In the genomic region with DNA sequence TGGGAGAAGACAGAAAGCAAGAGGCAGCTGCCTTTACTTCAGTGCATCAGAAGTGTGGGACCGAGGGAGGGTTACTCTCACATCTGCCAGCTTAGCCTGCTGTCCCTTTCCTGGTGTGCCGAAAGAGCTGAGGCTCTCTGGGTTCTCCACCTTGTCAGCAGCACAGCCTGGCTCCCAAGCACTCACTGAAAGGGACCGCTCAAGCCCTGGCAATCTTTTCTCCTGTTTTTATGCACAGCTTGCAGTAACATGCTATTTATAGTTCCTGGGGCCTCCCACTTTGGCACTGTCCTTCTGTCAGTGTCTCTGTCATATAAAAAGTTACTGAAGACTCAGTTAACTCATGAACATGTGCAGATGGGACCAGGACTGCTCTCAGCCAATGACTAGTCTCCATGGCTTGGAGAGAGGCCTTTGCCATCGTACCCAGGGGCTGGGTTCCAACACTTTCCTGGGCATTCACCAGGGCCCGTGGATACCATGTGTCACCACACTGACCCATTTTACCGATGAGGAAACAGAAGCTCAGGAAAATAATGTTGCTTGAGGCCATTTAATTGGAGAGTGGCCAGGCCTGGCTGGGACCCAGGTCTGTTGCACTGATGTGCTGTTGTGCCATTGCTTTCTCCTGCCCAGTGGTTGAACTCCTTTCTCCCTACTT, we compare ENCODE assay signal across 10 cellular contexts. TPM values are rescaled to one million over a fixed set of nuclear protein-coding genes. Genes with fewer than 3 reads are reported as not detected.
DNase-seq lines count a peak whose midpoint lies in the region; ATAC-seq and TF ChIP-seq lines count a peak whose summit lies in the region.
"Had no signal": no experiment of that assay in that cellular context is flagged by ENCODE, and none has a peak within 500 bp of the region (broad histone marks: within the 10 kb centered on the region; RNA-seq: fewer than 3 reads in every experiment).

No MANE protein-coding gene starts in this region.

- H3K4me1 ChIP-seq in A673 (ENCODE audit: insufficient read depth, low read length, poor library complexity, severe bottlenecking) (peaks cover 10% of the 10 kb centered on the region), esophagus squamous epithelium (peaks cover 2 to 53% (median 18%) of the 10 kb centered on the region in 3 donors), neutrophil (ENCODE audit: control insufficient read depth in 1 of 2, insufficient read depth in 1 of 2, low read depth in 1 of 2, low read length in 1 of 2) (peaks cover 17 to 29% of the 10 kb centered on the region in 2 experiments), suprapubic skin (peaks cover 28% of the 10 kb centered on the region)

- H3K4me3 ChIP-seq in A673 (ENCODE audit: low read depth, low read length, poor library complexity, severe bottlenecking) (no peak overlapping the region), NB4 (ENCODE audit: low read depth, low read length) (no peak overlapping the region), esophagus squamous epithelium (no peak overlapping the region), neutrophil (ENCODE audit: low read depth in 1 of 2, low read length in 1 of 2) (no peak overlapping the region), suprapubic skin (no peak overlapping the region)

- H3K27me3 ChIP-seq in A673 (replicated peaks; ENCODE audit: insufficient read depth, low read depth, low read length, poor library complexity) (no peaks in the 10 kb centered on the region), esophagus squamous epithelium (no peaks in the 10 kb centered on the region), neutrophil (no peaks in the 10 kb centered on the region), suprapubic skin (no peaks in the 10 kb centered on the region)

- intact Hi-C loops in A673 (cut with micrococcal nuclease; ENCODE audit: unreplicated experiment) (no loop called here), esophagus squamous epithelium (cut with DNase I) (no loop called here)

- 41 to 53% methylated on average over 5 of the region's 6 CpGs for WGBS in esophagus squamous epithelium, 2 donors
- WGBS in suprapubic skin, result 28% methylated on average over 6 of the region's 6 CpGs

- DNase-seq in A673 (ENCODE audit: low spot score) (no peak), NB4 (ENCODE audit: low read depth) (no peak), esophagus squamous epithelium (lab: John Stamatoyannopoulos, UW) (no peak), NCI-H510A (lab: John Stamatoyannopoulos, UW) (no peak), suprapubic skin (ENCODE audit: low spot score in 2 of 2) (no peak)
- DNase-seq: activated T-cell treated with anti-CD3 and anti-CD28 coated beads, Interleukin-2, amount 50 U/mL, for 48 hours; head of caudate nucleus had no signal

- TF ChIP-seq POLR2A in NB4 (IDR thresholded peaks at IDR 0.05; ENCODE audit: extremely low read depth, insufficient read length) (peak; percentile 5), esophagus squamous epithelium (IDR thresholded peaks at IDR 0.05) (no peak), GM18505 (IDR thresholded peaks at IDR 0.05; ENCODE audit: borderline replicate concordance, extremely low read depth, insufficient read depth, insufficient read length) (no peak), suprapubic skin (IDR thresholded peaks at IDR 0.05) (no peak)

- CTCF ChIA-PET in A673 (lab: Charles Lee), result no interaction called here

- no peaks in the 10 kb centered on the region for H3K36me3 ChIP-seq in A673 (ENCODE audit: insufficient read depth, low read length, poor library complexity, severe bottlenecking)
- H3K36me3 ChIP-seq in esophagus squamous epithelium, result peaks cover 0 to 11% (median 0%) of the 10 kb centered on the region in 3 donors
- peaks cover 100% of the 10 kb centered on the region for H3K36me3 ChIP-seq in neutrophil
- no peaks in the 10 kb centered on the region for H3K36me3 ChIP-seq in suprapubic skin

- BruUV-seq in A673 (replicated peaks; lab: Mats Ljungman, UMichigan), result no TSS peak

- H3K27ac ChIP-seq in A673 (ENCODE audit: low read depth, low read length, poor library complexity, severe bottlenecking) (peak overlapping the region; percentile 39), esophagus squamous epithelium (peak overlapping the region in 3 of 4 donors; percentile 32 to 57 (median 54)), neutrophil (peak overlapping the region; percentile 79), suprapubic skin (no peak overlapping the region)

- TF ChIP-seq CTCF in A673 (conservative IDR thresholded peaks at IDR 0.05; ENCODE audit: low read depth, low read length) (no peak), NB4 (IDR thresholded peaks at IDR 0.05; ENCODE audit: low read depth, low read length) (no peak), esophagus squamous epithelium (IDR thresholded peaks at IDR 0.05) (no peak), neutrophil (IDR thresholded peaks at IDR 0.05) (no peak), suprapubic skin (IDR thresholded peaks at IDR 0.05) (no peak)

- no peaks in the 10 kb centered on the region for H3K9me3 ChIP-seq in A673 (ENCODE audit: low read depth, low read length, poor library complexity, severe bottlenecking)
- no peaks in the 10 kb centered on the region for H3K9me3 ChIP-seq in esophagus squamous epithelium
- no peaks in the 10 kb centered on the region for H3K9me3 ChIP-seq in neutrophil
- H3K9me3 ChIP-seq in suprapubic skin, result no peaks in the 10 kb centered on the region

- ATAC-seq in GM21786 (IDR thresholded peaks at IDR 0.05; ENCODE audit: unreplicated experiment) (no peak), GM18505 (IDR thresholded peaks at IDR 0.05; ENCODE audit: unreplicated experiment) (no peak)

- POLR2A ChIA-PET in A673 (lab: Charles Lee; ENCODE audit: low non-redundant PET), result no interaction called here

- TF ChIP-seq EP300 in suprapubic skin (IDR thresholded peaks at IDR 0.05), result no peak

RNA-seq across cellular contexts. Expression of gene PANK2, which starts 46.2 kb away (rescaled TPM):
- total RNA-seq in A673 (2021) (71.0 and 77.4 TPM in 2 replicates), esophagus squamous epithelium (10 to 100 TPM; 39.4 to 49.1 (median 46.2) TPM), suprapubic skin (10 to 100 TPM; 26.6 to 40.9 (median 27.4) TPM)
